In genomic region chr19:48333467-48334384, GRCh38 we compare ENCODE assay signal across 8 cellular contexts. TPM values are rescaled to one million over a fixed set of nuclear protein-coding genes. Genes with fewer than 3 reads are reported as not detected.
DNase-seq lines count a peak whose midpoint lies in the region; TF ChIP-seq lines count a peak whose summit lies in the region.

No MANE protein-coding gene starts in this region.

- H3K27ac Mint-ChIP-seq in activated naive CD4-positive, alpha-beta T cell treated with anti-CD3 and anti-CD28 coated beads, Interleukin-2, amount 10 ng/mL, durations not matched to agents 7 days and 5 days = peak overlapping the region; percentile 96

- TF ChIP-seq CTCF in osteoblast (IDR thresholded peaks at IDR 0.05; ENCODE audit: extremely low read depth, low read depth, low read length) = peak; percentile 64
- TF ChIP-seq CTCF in testis (IDR thresholded peaks at IDR 0.05) = peak; percentile 65 to 73 (median 70)

- H3K27me3 Mint-ChIP-seq in activated naive CD4-positive, alpha-beta T cell treated with anti-CD3 and anti-CD28 coated beads, Interleukin-2, amount 10 ng/mL, durations not matched to agents 7 days and 5 days = no peaks in the 10 kb centered on the region

- in situ Hi-C loops in GM23248 (cut with MboI) = no loop called here

- TF ChIP-seq POLR2A in testis (IDR thresholded peaks at IDR 0.05) = no peak

- H3K27ac ChIP-seq in GM23248 = peak overlapping the region; percentile 34
- H3K27ac ChIP-seq in osteoblast (ENCODE audit: low read depth, low read length) = peak overlapping the region; percentile 15
- H3K27ac ChIP-seq in testis = peak overlapping the region; percentile 84 to 90

- H3K4me1 ChIP-seq in GM23248 (ENCODE audit: insufficient read depth) = peaks cover 20% of the 10 kb centered on the region
- peaks cover 23% of the 10 kb centered on the region for H3K4me1 ChIP-seq in osteoblast (ENCODE audit: insufficient read depth, low read length)
- peaks cover 10% of the 10 kb centered on the region for H3K4me1 ChIP-seq in testis

- no peaks in the 10 kb centered on the region for H3K9me2 ChIP-seq in GM23248 (ENCODE audit: insufficient read depth)

- CTCF ChIA-PET in activated naive CD4-positive, alpha-beta T cell treated with anti-CD3 and anti-CD28 coated beads, Interleukin-2, amount 10 ng/mL, durations not matched to agents 7 days and 5 days (lab: Charles Lee) = interaction anchor here (0.6 to 9.2 kb wide), 22 partner anchors 11 to 283 kb away, joined by 3 to 179 read pairs (median 4); partner anchors contain the start of genes EMP3 and KDELR1

- H3K36me3 ChIP-seq in GM23248 (ENCODE audit: low read depth) = peaks cover 7% of the 10 kb centered on the region; the same call in 1 of the 2 replicates
- peaks cover 22% of the 10 kb centered on the region for H3K36me3 ChIP-seq in osteoblast (ENCODE audit: insufficient read depth, low read length)
- no peaks in the 10 kb centered on the region for H3K36me3 ChIP-seq in testis (ENCODE audit: low read depth, missing control alignments)

- H4K20me1 ChIP-seq in GM23248 (ENCODE audit: insufficient read depth) = no peaks in the 10 kb centered on the region
- H4K20me1 ChIP-seq in osteoblast (ENCODE audit: insufficient read depth, low read length) = peaks cover 9% of the 10 kb centered on the region

- no peaks in the 10 kb centered on the region for H3K9me3 ChIP-seq in GM23248 (ENCODE audit: low read depth)
- no peaks in the 10 kb centered on the region for H3K9me3 ChIP-seq in osteoblast (ENCODE audit: low read depth, low read length)
- no peaks in the 10 kb centered on the region for H3K9me3 ChIP-seq in testis

- H3K9ac ChIP-seq in GM23248 = peak overlapping the region; percentile 59

- H3K79me2 ChIP-seq in GM23248 (ENCODE audit: insufficient read depth) = peaks cover 13% of the 10 kb centered on the region
- H3K79me2 ChIP-seq in osteoblast (ENCODE audit: insufficient read depth, low read length) = peaks cover 9% of the 10 kb centered on the region

- peaks cover 38% of the 10 kb centered on the region for H3F3A ChIP-seq in GM23248 (ENCODE audit: insufficient read depth)

- H2AFZ ChIP-seq in GM23248 (peak overlapping the region; percentile 66), osteoblast (ENCODE audit: low read length) (peak overlapping the region; percentile 85)

- H3K4me3 ChIP-seq in GM23248 = peak overlapping the region; percentile 66
- H3K4me3 ChIP-seq in osteoblast (ENCODE audit: insufficient read depth, low read length) = peak overlapping the region; percentile 70
- peak overlapping the region; percentile 22 to 47 for H3K4me3 ChIP-seq in testis

- intact Hi-C loops in testis (cut with DNase I; ENCODE audit: low total_unique reads) = no loop called here

- H3K4me2 ChIP-seq in GM23248 (ENCODE audit: unreplicated experiment) = peak overlapping the region; percentile 79
- H3K4me2 ChIP-seq in osteoblast (ENCODE audit: insufficient read depth, low read length) = peak overlapping the region; percentile 87

- 8 to 15% methylated on average over 36 to 50 of the region's 54 CpGs for WGBS in GM23248 (ENCODE audit: low coverage in 1 of 2, low lambda C conversion rate in 2 of 2, missing lambda C conversion rate in 2 of 2), 2 experiments
- 10 to 11% methylated on average over 23 to 43 of the region's 54 CpGs for WGBS in testis, 2 donors

- peaks cover 49% of the 10 kb centered on the region for H3K4me1 Mint-ChIP-seq in activated naive CD4-positive, alpha-beta T cell treated with anti-CD3 and anti-CD28 coated beads, Interleukin-2, amount 10 ng/mL, durations not matched to agents 7 days and 5 days

- H3K4me3 Mint-ChIP-seq in activated naive CD4-positive, alpha-beta T cell treated with anti-CD3 and anti-CD28 coated beads, Interleukin-2, amount 10 ng/mL, durations not matched to agents 7 days and 5 days = peak overlapping the region; percentile 90

- H3K27me3 ChIP-seq in GM23248 (replicated peaks; ENCODE audit: insufficient read depth) (no peaks in the 10 kb centered on the region), osteoblast (ENCODE audit: insufficient read depth, low read length) (no peaks in the 10 kb centered on the region), testis (no peaks in the 10 kb centered on the region)

- H3K9me3 Mint-ChIP-seq in activated naive CD4-positive, alpha-beta T cell treated with anti-CD3 and anti-CD28 coated beads, Interleukin-2, amount 10 ng/mL, durations not matched to agents 7 days and 5 days = no peaks in the 10 kb centered on the region

- H3K36me3 Mint-ChIP-seq in activated naive CD4-positive, alpha-beta T cell treated with anti-CD3 and anti-CD28 coated beads, Interleukin-2, amount 10 ng/mL, durations not matched to agents 7 days and 5 days = peaks cover 30% of the 10 kb centered on the region

- DNase-seq in Daoy (ENCODE audit: low read depth) (peak; percentile 97), GM23248 (peak; percentile 98), M059J (ENCODE audit: low read depth) (peak; percentile 78), SIG-M5 treated with dmso at 0.1 percent for 504 hours (lab: John Stamatoyannopoulos, UW; ENCODE audit: unreplicated experiment) (peak; percentile 84), glomerular visceral epithelial cell (ENCODE audit: extremely low spot score) (peak; percentile 90), osteoblast (ENCODE audit: insufficient read length, low spot score, missing footprints) (peak; percentile 100), testis (peak; percentile 95)
- DNase-seq in activated naive CD4-positive, alpha-beta T cell treated with anti-CD3 and anti-CD28 coated beads, Interleukin-2, amount 10 ng/mL, durations not matched to agents 7 days and 5 days = peak; percentile 96

RNA-seq across cellular contexts. Expression of gene EMP3, which starts 8.4 kb away (rescaled TPM):
- total RNA-seq in Daoy (2014; rRNA removed; shearing (Covaris generic)) = 36.2 and 54.6 TPM in 2 replicates
- total RNA-seq in GM23248 (2014; rRNA removed; shearing (Covaris generic)) = 165 and 196 TPM in 2 replicates
- polyA plus RNA-seq in GM23248 (2016; fragmentation: Nextera tagmentation; extraction: Ambion mirVana) (716 and 742 TPM in 2 replicates), testis (ENCODE audit: insufficient read depth, low read depth, low replicate concordance) (88.3 TPM)
- 87.2 and 98.0 TPM in 2 replicates for total RNA-seq in M059J (2014; rRNA removed; shearing (Covaris generic))
- total RNA-seq in osteoblast (185 and 216 TPM in 2 replicates), testis (10 to 100 TPM; 28.6 to 31.3 TPM)

RNA-seq across cellular contexts. Expression of gene TMEM143, which starts 30.0 kb away (rescaled TPM):
- 2.5 and 3.8 TPM in 2 replicates for total RNA-seq in Daoy (2014; rRNA removed; shearing (Covaris generic))
- 7.6 and 27.1 TPM in 2 replicates for total RNA-seq in GM23248 (2014; rRNA removed; shearing (Covaris generic))
- polyA plus RNA-seq in GM23248 (2016; fragmentation: Nextera tagmentation; extraction: Ambion mirVana) = 8.6 and 9.9 TPM in 2 replicates
- 2.3 and 3.3 TPM in 2 replicates for total RNA-seq in M059J (2014; rRNA removed; shearing (Covaris generic))
- total RNA-seq in osteoblast = 4.3 and 4.7 TPM in 2 replicates
- total RNA-seq in testis = 10 to 100 TPM; 14.1 to 22.9 TPM
- 5.0 TPM for polyA plus RNA-seq in testis (ENCODE audit: insufficient read depth, low read depth, low replicate concordance)

RNA-seq across cellular contexts. Expression of gene SYNGR4, which starts 30.4 kb away (rescaled TPM):
- total RNA-seq in Daoy (2014; rRNA removed; shearing (Covaris generic)) = not detected in 2 replicates
- total RNA-seq in GM23248 (2014; rRNA removed; shearing (Covaris generic)) = not detected in 2 replicates
- polyA plus RNA-seq in GM23248 (2016; fragmentation: Nextera tagmentation; extraction: Ambion mirVana) (not detected in 2 replicates), testis (ENCODE audit: insufficient read depth, low read depth, low replicate concordance) (112 TPM)
- 0.42 TPM in 1 of 2 replicates, not detected in the other for total RNA-seq in M059J (2014; rRNA removed; shearing (Covaris generic))
- total RNA-seq in osteoblast (not detected in 2 replicates), testis (10 to 100 TPM; 21.8 to 26.1 TPM)

RNA-seq across cellular contexts. Expression of gene KDELR1, which starts 57.6 kb away (rescaled TPM):
- total RNA-seq in Daoy (2014; rRNA removed; shearing (Covaris generic)) = 54.5 and 61.0 TPM in 2 replicates
- 126 and 170 TPM in 2 replicates for total RNA-seq in GM23248 (2014; rRNA removed; shearing (Covaris generic))
- 231 and 242 TPM in 2 replicates for polyA plus RNA-seq in GM23248 (2016; fragmentation: Nextera tagmentation; extraction: Ambion mirVana)
- total RNA-seq in M059J (2014; rRNA removed; shearing (Covaris generic)) = 236 and 247 TPM in 2 replicates
- 95.2 and 119 TPM in 2 replicates for total RNA-seq in osteoblast
- 100 to 1,000 TPM; 149 to 155 TPM for total RNA-seq in testis
- polyA plus RNA-seq in testis (ENCODE audit: insufficient read depth, low read depth, low replicate concordance) = 187 TPM

RNA-seq across cellular contexts. Expression of gene GRIN2D, which starts 59.7 kb away (rescaled TPM):
- total RNA-seq in Daoy (2014; rRNA removed; shearing (Covaris generic)) = 0.09 TPM in 1 of 2 replicates, not detected in the other
- total RNA-seq in GM23248 (2014; rRNA removed; shearing (Covaris generic)) = 0.54 and 0.76 TPM in 2 replicates
- polyA plus RNA-seq in GM23248 (2016; fragmentation: Nextera tagmentation; extraction: Ambion mirVana) = 0.10 and 0.22 TPM in 2 replicates
- 0.42 and 1.2 TPM in 2 replicates for total RNA-seq in M059J (2014; rRNA removed; shearing (Covaris generic))
- under 0.01 TPM in 2 replicates for total RNA-seq in osteoblast
- total RNA-seq in testis = 1 to 10 TPM; 2.4 to 2.7 TPM
- polyA plus RNA-seq in testis (ENCODE audit: insufficient read depth, low read depth, low replicate concordance) = 1.4 TPM

Comparison
In these comparisons a context has a peak if more than half of its experiments do, and no peak if none do; other contexts are left out.
1. Peak in every context shown above with its lines: DNase-seq, H3K4me3 ChIP-seq and H3K27ac ChIP-seq.
2. H3K27ac ChIP-seq: peak in every context shown above with its lines; median percentile 87 in testis; 34 in GM23248; 15 in osteoblast.
3. RNA of gene SYNGR4, which starts 30.4 kb away (total RNA-seq): 21.8 to 26.1 TPM in testis; 0.42 TPM in M059J, not detected in Daoy, not detected in GM23248 and not detected in osteoblast; every median in the first group is over 10 times any median in the second.